ENCODE assay signal across 17 cellular contexts in the genomic region with DNA sequence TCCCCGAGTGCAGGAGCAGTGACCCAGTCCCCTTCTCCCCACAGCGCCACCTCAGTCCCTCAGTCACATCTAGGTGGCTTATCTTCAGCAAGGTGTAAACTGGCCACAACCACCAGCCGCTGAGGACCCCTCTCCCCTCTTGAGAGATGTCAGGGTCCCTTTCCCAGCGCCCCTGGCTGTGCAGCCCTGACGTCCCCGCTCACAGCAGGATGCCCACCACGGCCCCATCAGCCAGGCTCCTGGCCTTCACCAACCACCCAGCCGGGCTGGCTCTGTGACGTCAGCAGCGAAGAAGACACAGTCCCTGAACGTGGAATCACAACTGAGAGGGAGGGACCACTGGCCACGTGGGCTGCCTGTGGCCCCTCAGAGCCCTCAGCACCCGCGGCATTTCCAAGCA.
DNase-seq lines count a peak whose midpoint lies in the region; ATAC-seq and TF ChIP-seq lines count a peak whose summit lies in the region.
"Had no signal": no experiment of that assay in that cellular context is flagged by ENCODE, and none has a peak within 500 bp of the region (broad histone marks: within the 10 kb centered on the region; RNA-seq: fewer than 3 reads in every experiment).

No MANE protein-coding gene starts in this region.

- H3K27ac Mint-ChIP-seq in activated T-cell treated with anti-CD3 and anti-CD28 coated beads, Interleukin-2, amount 50 U/mL, for 24 hours, result no peak overlapping the region
- no peak overlapping the region for H3K27ac Mint-ChIP-seq in chondrocyte (ENCODE audit: unreplicated experiment)
- peak overlapping the region; percentile 36 for H3K27ac Mint-ChIP-seq in neural progenitor cell
- no peak overlapping the region for H3K27ac Mint-ChIP-seq in progenitor cell of endocrine pancreas

- H3K4me3 Mint-ChIP-seq in activated T-cell treated with anti-CD3 and anti-CD28 coated beads, Interleukin-2, amount 50 U/mL, for 24 hours, result no peak overlapping the region
- no peak overlapping the region for H3K4me3 Mint-ChIP-seq in activated T-cell treated with anti-CD3 and anti-CD28 coated beads, Interleukin-2, amount 50 U/mL, for 4 hours
- H3K4me3 Mint-ChIP-seq in chondrocyte (ENCODE audit: unreplicated experiment), result no peak overlapping the region
- H3K4me3 Mint-ChIP-seq in neural progenitor cell, result no peak overlapping the region
- no peak overlapping the region for H3K4me3 Mint-ChIP-seq in progenitor cell of endocrine pancreas (ENCODE audit: low read depth)

- intact Hi-C loops in upper lobe of right lung (cut with DNase I), result loop anchor here (10.0 kb wide), 1 partner anchor 228 kb away; no protein-coding TSS in a partner anchor

- no peaks in the 10 kb centered on the region for H3K79me2 ChIP-seq in neural progenitor cell (ENCODE audit: low read depth)

- H3K4me1 Mint-ChIP-seq in activated T-cell treated with anti-CD3 and anti-CD28 coated beads, Interleukin-2, amount 50 U/mL, for 24 hours (ENCODE audit: low read depth), result peaks cover 12% of the 10 kb centered on the region
- H3K4me1 Mint-ChIP-seq in activated T-cell treated with anti-CD3 and anti-CD28 coated beads, Interleukin-2, amount 50 U/mL, for 4 hours (ENCODE audit: low read depth), result peaks cover 8% of the 10 kb centered on the region
- no peaks in the 10 kb centered on the region for H3K4me1 Mint-ChIP-seq in chondrocyte (ENCODE audit: low read depth)
- peaks cover 33% of the 10 kb centered on the region for H3K4me1 Mint-ChIP-seq in neural progenitor cell
- no peaks in the 10 kb centered on the region for H3K4me1 Mint-ChIP-seq in progenitor cell of endocrine pancreas (ENCODE audit: low read depth)

- H3K4me1 ChIP-seq in neural progenitor cell (no peaks in the 10 kb centered on the region), upper lobe of right lung (no peaks in the 10 kb centered on the region)

- no peaks in the 10 kb centered on the region for H3F3A ChIP-seq in neural progenitor cell (ENCODE audit: low read depth)

- TF ChIP-seq CTCF in chondrocyte (IDR thresholded peaks at IDR 0.05) (no peak), neural progenitor cell (IDR thresholded peaks at IDR 0.05) (no peak), upper lobe of right lung (IDR thresholded peaks at IDR 0.05) (no peak), progenitor cell of endocrine pancreas (IDR thresholded peaks at IDR 0.05; ENCODE audit: unreplicated experiment) (no peak)

- no peak overlapping the region for H3K9ac ChIP-seq in neural progenitor cell
- H3K9ac ChIP-seq: KMS-11 had no signal

- peaks cover 34% of the 10 kb centered on the region for H3K27me3 Mint-ChIP-seq in activated T-cell treated with anti-CD3 and anti-CD28 coated beads, Interleukin-2, amount 50 U/mL, for 24 hours
- H3K27me3 Mint-ChIP-seq in activated T-cell treated with anti-CD3 and anti-CD28 coated beads, Interleukin-2, amount 50 U/mL, for 4 hours (ENCODE audit: low read depth), result peaks cover 22% of the 10 kb centered on the region
- H3K27me3 Mint-ChIP-seq in chondrocyte (ENCODE audit: low read depth) (peaks cover 18% of the 10 kb centered on the region), neural progenitor cell (ENCODE audit: insufficient read depth, low read depth) (peaks cover 8% of the 10 kb centered on the region), progenitor cell of endocrine pancreas (peaks cover 22% of the 10 kb centered on the region)

- no peaks in the 10 kb centered on the region for H3K9me3 Mint-ChIP-seq in activated T-cell treated with anti-CD3 and anti-CD28 coated beads, Interleukin-2, amount 50 U/mL, for 24 hours
- no peaks in the 10 kb centered on the region for H3K9me3 Mint-ChIP-seq in activated T-cell treated with anti-CD3 and anti-CD28 coated beads, Interleukin-2, amount 50 U/mL, for 4 hours
- no peaks in the 10 kb centered on the region for H3K9me3 Mint-ChIP-seq in chondrocyte (ENCODE audit: low read depth)
- H3K9me3 Mint-ChIP-seq in neural progenitor cell, result peaks cover 4% of the 10 kb centered on the region
- H3K9me3 Mint-ChIP-seq in progenitor cell of endocrine pancreas (ENCODE audit: low read depth), result no peaks in the 10 kb centered on the region

- H3K27me3 ChIP-seq in neural progenitor cell, result no peaks in the 10 kb centered on the region
- peaks cover 12% of the 10 kb centered on the region for H3K27me3 ChIP-seq in upper lobe of right lung

- ATAC-seq in activated T-cell treated with anti-CD3 and anti-CD28 coated beads, Interleukin-2, amount 50 U/mL, for 4 hours, result no peak
- ATAC-seq in upper lobe of right lung (no peak), HG02623 (IDR thresholded peaks at IDR 0.05; ENCODE audit: unreplicated experiment) (no peak)
- ATAC-seq: Right ventricle myocardium inferior had no signal

- no peak overlapping the region for H3K4me3 ChIP-seq in neural progenitor cell
- no peak overlapping the region for H3K4me3 ChIP-seq in upper lobe of right lung
- H3K4me3 ChIP-seq: SK-N-MC had no signal

- no peaks in the 10 kb centered on the region for H3K36me3 Mint-ChIP-seq in activated T-cell treated with anti-CD3 and anti-CD28 coated beads, Interleukin-2, amount 50 U/mL, for 24 hours (ENCODE audit: low read depth)
- H3K36me3 Mint-ChIP-seq in activated T-cell treated with anti-CD3 and anti-CD28 coated beads, Interleukin-2, amount 50 U/mL, for 4 hours (ENCODE audit: insufficient read depth), result no peaks in the 10 kb centered on the region
- H3K36me3 Mint-ChIP-seq in chondrocyte (ENCODE audit: low read depth) (no peaks in the 10 kb centered on the region), neural progenitor cell (peaks cover 2% of the 10 kb centered on the region), progenitor cell of endocrine pancreas (ENCODE audit: insufficient read depth) (no peaks in the 10 kb centered on the region)

- no peaks in the 10 kb centered on the region for H4K20me1 ChIP-seq in neural progenitor cell (ENCODE audit: low read depth)

- DNase-seq in activated T-cell treated with anti-CD3 and anti-CD28 coated beads, Interleukin-2, amount 50 U/mL, for 24 hours, result peak; percentile 8
- no peak for DNase-seq in activated T-cell treated with anti-CD3 and anti-CD28 coated beads, Interleukin-2, amount 50 U/mL, for 4 hours
- DNase-seq in chondrocyte (ENCODE audit: low spot score) (peak; percentile 84), neural progenitor cell (ENCODE audit: low spot score) (no peak), upper lobe of right lung (peak; percentile 57), progenitor cell of endocrine pancreas (ENCODE audit: low spot score, unreplicated experiment) (no peak), NCI-H524 treated with DMSO at 0.1 percent for 48 hours (lab: John Stamatoyannopoulos, UW) (no peak)
- DNase-seq: 8988T, NCI-H1048, NCI-H1436 treated with DMSO at 0.1 percent for 48 hours, NCI-H2081, NCI-H510A had no signal

- H3K36me3 ChIP-seq in neural progenitor cell (no peaks in the 10 kb centered on the region), upper lobe of right lung (no peaks in the 10 kb centered on the region)

- H3K9me3 ChIP-seq in neural progenitor cell (ENCODE audit: low read depth) (no peaks in the 10 kb centered on the region), upper lobe of right lung (no peaks in the 10 kb centered on the region)

- no peak overlapping the region for H3K27ac ChIP-seq in neural progenitor cell
- H3K27ac ChIP-seq in upper lobe of right lung, result no peak overlapping the region
- H3K27ac ChIP-seq: C4-2B, KMS-11, SK-N-MC had no signal

- H2AFZ ChIP-seq in neural progenitor cell (replicated peaks), result no peak overlapping the region

- no peak overlapping the region for H3K4me2 ChIP-seq in neural progenitor cell
- H3K4me2 ChIP-seq: KMS-11 had no signal

Comparison
In these comparisons a context has a peak if more than half of its experiments do, and no peak if none do; other contexts are left out.
1. DNase-seq: peak in activated T-cell treated with anti-CD3 and anti-CD28 coated beads, Interleukin-2, amount 50 U/mL, for 24 hours (single experiment), chondrocyte (single experiment) and upper lobe of right lung (single experiment); none in activated T-cell treated with anti-CD3 and anti-CD28 coated beads, Interleukin-2, amount 50 U/mL, for 4 hours (single experiment), neural progenitor cell (single experiment), progenitor cell of endocrine pancreas (single experiment) and NCI-H524 treated with DMSO at 0.1 percent for 48 hours (single experiment).